1 cellular context compared by ENCODE assay signal in the genomic region with DNA sequence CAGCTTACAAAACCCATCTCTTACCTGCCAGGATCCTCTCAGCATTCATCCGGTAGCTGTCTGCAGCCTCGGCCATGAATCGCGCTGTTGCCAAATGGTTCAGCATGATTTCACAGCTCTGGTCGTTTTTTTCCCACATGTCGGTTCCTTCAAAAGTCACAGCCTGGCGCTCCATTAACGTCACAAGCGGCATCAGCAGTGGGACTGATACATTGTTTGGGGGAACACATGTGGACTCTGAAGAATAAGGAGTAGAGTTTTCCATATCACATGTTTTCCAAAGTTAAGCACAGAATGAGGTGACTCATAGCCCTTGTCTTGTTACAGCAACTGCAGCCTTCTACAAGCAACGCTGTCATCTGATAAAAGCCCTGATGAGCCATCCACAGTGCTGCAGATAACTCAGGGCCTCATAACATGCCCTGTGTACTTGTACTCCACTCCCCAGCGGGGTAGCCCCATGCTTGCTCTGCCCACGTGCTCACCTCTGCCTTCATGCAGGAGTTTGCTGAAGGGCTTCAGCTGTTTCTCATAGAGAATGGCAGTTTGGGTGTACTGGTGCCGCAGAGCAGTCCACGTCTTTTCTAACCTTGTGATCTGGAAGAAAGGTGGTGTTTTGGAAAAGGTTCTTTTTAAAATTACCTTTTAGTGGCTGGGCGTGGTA.
TF ChIP-seq lines count a peak whose summit lies in the region.

No MANE protein-coding gene starts in this region.

TF ChIP-seq in K562, 482 proteins besides CTCF, POLR2A, EP300 and RAD21 (continued from another document and continues in another):
- TF ChIP-seq TCF15 (CRISPR knock-in tag; IDR thresholded peaks at IDR 0.05) (peak; percentile 44; the same call in 1 of the 2 replicates), TRIM24 (IDR thresholded peaks at IDR 0.05) (peak; percentile 86 to 92), RBFOX2 (IDR thresholded peaks at IDR 0.05; ENCODE audit: low read depth, low read length) (peak; percentile 41), CCNT2 (IDR thresholded peaks at IDR 0.05; ENCODE audit: borderline replicate concordance, extremely low read depth, insufficient read length, low read depth, low read length) (peak; percentile 72), MTA3 (IDR thresholded peaks at IDR 0.05; ENCODE audit: borderline replicate concordance) (peak; percentile 95), TCF3 (CRISPR knock-in tag; IDR thresholded peaks at IDR 0.05) (peak; percentile 90), BCOR (IDR thresholded peaks at IDR 0.05) (peak; percentile 73), MAZ (CRISPR knock-in tag; conservative IDR thresholded peaks at IDR 0.05 in 1 of 2, IDR thresholded peaks at IDR 0.05 in 1 of 2) (peak; percentile 49 to 58; a peak in 2 of 4 replicates), DPF2 (IDR thresholded peaks at IDR 0.05) (peak; percentile 99), CBFA2T3 (IDR thresholded peaks at IDR 0.05) (peak; percentile 96), SMARCE1 (IDR thresholded peaks at IDR 0.05) (peak; percentile 99), LCOR (CRISPR knock-in tag; IDR thresholded peaks at IDR 0.05) (peak; percentile 56; the same call in 1 of the 2 replicates), ZBTB33 (CRISPR knock-in tag; IDR thresholded peaks at IDR 0.05) (peak; percentile 77), PHF20 (IDR thresholded peaks at IDR 0.05; ENCODE audit: partially characterized antibody) (peak; percentile 26), SMAD4 (CRISPR knock-in tag; conservative IDR thresholded peaks at IDR 0.05) (peak; percentile 70), CSDE1 (IDR thresholded peaks at IDR 0.05) (no peak), SMAD1 (IDR thresholded peaks at IDR 0.05; ENCODE audit: low read depth, low read length, partially characterized antibody) (no peak), ETV5 (CRISPR knock-in tag; IDR thresholded peaks at IDR 0.05; ENCODE audit: low read depth) (no peak), HDAC8 (tag; IDR thresholded peaks at IDR 0.05) (0 out of 2 replicates have a peak, but pooled peaks have one; percentile 54), ZFP36 (IDR thresholded peaks at IDR 0.05; ENCODE audit: low read depth, low read length, partially characterized antibody) (peak; percentile 25), RCOR1 (IDR thresholded peaks at IDR 0.05; ENCODE audit: borderline replicate concordance in 1 of 2, low read depth in 2 of 2, low read length in 2 of 2) (peak; percentile 36 to 85; a peak in 2 of 4 replicates), GATA2 (CRISPR knock-in tag; IDR thresholded peaks at IDR 0.05) (peak; percentile 88), MCM3 (IDR thresholded peaks at IDR 0.05) (no peak), NFIC (IDR thresholded peaks at IDR 0.05) (peak; percentile 79), ZNF431 (CRISPR knock-in tag; IDR thresholded peaks at IDR 0.05) (peak; percentile 54; the same call in 1 of the 2 replicates), MAX (CRISPR knock-in tag; IDR thresholded peaks at IDR 0.05) (peak; percentile 98), RNF2 (IDR thresholded peaks at IDR 0.05) (peak; percentile 93), POLR2B (IDR thresholded peaks at IDR 0.05; ENCODE audit: low read depth, partially characterized antibody) (peak; percentile 45), CBX3 (IDR thresholded peaks at IDR 0.05; ENCODE audit: borderline replicate concordance in 1 of 2, low read length in 2 of 2) (peak in 1 of 2 experiments; percentile 96; a peak in 2 of 3 replicates), ZKSCAN1 (IDR thresholded peaks at IDR 0.05; ENCODE audit: low read depth, low read length) (peak; percentile 48; the same call in 1 of the 2 replicates), MCM5 (IDR thresholded peaks at IDR 0.05; ENCODE audit: low read depth) (no peak), FOSL1 (tag; conservative IDR thresholded peaks at IDR 0.05) (peak; percentile 100), FOS (IDR thresholded peaks at IDR 0.05; ENCODE audit: extremely low read depth, insufficient read length) (peak; percentile 77), YY1 (IDR thresholded peaks at IDR 0.05; ENCODE audit: borderline replicate concordance in 1 of 3, control insufficient read depth in 1 of 3, extremely low read depth in 1 of 3, insufficient read depth in 3 of 3, insufficient read length in 1 of 3, insufficient replicate concordance in 2 of 3, low read depth in 1 of 3, low read length in 2 of 3) (peak in 1 of 3 experiments; percentile 51)
- TF ChIP-seq, protein P1, sequence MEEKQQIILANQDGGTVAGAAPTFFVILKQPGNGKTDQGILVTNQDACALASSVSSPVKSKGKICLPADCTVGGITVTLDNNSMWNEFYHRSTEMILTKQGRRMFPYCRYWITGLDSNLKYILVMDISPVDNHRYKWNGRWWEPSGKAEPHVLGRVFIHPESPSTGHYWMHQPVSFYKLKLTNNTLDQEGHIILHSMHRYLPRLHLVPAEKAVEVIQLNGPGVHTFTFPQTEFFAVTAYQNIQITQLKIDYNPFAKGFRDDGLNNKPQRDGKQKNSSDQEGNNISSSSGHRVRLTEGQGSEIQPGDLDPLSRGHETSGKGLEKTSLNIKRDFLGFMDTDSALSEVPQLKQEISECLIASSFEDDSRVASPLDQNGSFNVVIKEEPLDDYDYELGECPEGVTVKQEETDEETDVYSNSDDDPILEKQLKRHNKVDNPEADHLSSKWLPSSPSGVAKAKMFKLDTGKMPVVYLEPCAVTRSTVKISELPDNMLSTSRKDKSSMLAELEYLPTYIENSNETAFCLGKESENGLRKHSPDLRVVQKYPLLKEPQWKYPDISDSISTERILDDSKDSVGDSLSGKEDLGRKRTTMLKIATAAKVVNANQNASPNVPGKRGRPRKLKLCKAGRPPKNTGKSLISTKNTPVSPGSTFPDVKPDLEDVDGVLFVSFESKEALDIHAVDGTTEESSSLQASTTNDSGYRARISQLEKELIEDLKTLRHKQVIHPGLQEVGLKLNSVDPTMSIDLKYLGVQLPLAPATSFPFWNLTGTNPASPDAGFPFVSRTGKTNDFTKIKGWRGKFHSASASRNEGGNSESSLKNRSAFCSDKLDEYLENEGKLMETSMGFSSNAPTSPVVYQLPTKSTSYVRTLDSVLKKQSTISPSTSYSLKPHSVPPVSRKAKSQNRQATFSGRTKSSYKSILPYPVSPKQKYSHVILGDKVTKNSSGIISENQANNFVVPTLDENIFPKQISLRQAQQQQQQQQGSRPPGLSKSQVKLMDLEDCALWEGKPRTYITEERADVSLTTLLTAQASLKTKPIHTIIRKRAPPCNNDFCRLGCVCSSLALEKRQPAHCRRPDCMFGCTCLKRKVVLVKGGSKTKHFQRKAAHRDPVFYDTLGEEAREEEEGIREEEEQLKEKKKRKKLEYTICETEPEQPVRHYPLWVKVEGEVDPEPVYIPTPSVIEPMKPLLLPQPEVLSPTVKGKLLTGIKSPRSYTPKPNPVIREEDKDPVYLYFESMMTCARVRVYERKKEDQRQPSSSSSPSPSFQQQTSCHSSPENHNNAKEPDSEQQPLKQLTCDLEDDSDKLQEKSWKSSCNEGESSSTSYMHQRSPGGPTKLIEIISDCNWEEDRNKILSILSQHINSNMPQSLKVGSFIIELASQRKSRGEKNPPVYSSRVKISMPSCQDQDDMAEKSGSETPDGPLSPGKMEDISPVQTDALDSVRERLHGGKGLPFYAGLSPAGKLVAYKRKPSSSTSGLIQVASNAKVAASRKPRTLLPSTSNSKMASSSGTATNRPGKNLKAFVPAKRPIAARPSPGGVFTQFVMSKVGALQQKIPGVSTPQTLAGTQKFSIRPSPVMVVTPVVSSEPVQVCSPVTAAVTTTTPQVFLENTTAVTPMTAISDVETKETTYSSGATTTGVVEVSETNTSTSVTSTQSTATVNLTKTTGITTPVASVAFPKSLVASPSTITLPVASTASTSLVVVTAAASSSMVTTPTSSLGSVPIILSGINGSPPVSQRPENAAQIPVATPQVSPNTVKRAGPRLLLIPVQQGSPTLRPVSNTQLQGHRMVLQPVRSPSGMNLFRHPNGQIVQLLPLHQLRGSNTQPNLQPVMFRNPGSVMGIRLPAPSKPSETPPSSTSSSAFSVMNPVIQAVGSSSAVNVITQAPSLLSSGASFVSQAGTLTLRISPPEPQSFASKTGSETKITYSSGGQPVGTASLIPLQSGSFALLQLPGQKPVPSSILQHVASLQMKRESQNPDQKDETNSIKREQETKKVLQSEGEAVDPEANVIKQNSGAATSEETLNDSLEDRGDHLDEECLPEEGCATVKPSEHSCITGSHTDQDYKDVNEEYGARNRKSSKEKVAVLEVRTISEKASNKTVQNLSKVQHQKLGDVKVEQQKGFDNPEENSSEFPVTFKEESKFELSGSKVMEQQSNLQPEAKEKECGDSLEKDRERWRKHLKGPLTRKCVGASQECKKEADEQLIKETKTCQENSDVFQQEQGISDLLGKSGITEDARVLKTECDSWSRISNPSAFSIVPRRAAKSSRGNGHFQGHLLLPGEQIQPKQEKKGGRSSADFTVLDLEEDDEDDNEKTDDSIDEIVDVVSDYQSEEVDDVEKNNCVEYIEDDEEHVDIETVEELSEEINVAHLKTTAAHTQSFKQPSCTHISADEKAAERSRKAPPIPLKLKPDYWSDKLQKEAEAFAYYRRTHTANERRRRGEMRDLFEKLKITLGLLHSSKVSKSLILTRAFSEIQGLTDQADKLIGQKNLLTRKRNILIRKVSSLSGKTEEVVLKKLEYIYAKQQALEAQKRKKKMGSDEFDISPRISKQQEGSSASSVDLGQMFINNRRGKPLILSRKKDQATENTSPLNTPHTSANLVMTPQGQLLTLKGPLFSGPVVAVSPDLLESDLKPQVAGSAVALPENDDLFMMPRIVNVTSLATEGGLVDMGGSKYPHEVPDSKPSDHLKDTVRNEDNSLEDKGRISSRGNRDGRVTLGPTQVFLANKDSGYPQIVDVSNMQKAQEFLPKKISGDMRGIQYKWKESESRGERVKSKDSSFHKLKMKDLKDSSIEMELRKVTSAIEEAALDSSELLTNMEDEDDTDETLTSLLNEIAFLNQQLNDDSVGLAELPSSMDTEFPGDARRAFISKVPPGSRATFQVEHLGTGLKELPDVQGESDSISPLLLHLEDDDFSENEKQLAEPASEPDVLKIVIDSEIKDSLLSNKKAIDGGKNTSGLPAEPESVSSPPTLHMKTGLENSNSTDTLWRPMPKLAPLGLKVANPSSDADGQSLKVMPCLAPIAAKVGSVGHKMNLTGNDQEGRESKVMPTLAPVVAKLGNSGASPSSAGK (IDR thresholded peaks at IDR 0.05): peak; percentile 97
- TF ChIP-seq, protein P2, sequence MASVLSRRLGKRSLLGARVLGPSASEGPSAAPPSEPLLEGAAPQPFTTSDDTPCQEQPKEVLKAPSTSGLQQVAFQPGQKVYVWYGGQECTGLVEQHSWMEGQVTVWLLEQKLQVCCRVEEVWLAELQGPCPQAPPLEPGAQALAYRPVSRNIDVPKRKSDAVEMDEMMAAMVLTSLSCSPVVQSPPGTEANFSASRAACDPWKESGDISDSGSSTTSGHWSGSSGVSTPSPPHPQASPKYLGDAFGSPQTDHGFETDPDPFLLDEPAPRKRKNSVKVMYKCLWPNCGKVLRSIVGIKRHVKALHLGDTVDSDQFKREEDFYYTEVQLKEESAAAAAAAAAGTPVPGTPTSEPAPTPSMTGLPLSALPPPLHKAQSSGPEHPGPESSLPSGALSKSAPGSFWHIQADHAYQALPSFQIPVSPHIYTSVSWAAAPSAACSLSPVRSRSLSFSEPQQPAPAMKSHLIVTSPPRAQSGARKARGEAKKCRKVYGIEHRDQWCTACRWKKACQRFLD (CRISPR knock-in tag; IDR thresholded peaks at IDR 0.05): peak; percentile 71; the same call in 1 of the 2 replicates
- TF ChIP-seq, protein P3, sequence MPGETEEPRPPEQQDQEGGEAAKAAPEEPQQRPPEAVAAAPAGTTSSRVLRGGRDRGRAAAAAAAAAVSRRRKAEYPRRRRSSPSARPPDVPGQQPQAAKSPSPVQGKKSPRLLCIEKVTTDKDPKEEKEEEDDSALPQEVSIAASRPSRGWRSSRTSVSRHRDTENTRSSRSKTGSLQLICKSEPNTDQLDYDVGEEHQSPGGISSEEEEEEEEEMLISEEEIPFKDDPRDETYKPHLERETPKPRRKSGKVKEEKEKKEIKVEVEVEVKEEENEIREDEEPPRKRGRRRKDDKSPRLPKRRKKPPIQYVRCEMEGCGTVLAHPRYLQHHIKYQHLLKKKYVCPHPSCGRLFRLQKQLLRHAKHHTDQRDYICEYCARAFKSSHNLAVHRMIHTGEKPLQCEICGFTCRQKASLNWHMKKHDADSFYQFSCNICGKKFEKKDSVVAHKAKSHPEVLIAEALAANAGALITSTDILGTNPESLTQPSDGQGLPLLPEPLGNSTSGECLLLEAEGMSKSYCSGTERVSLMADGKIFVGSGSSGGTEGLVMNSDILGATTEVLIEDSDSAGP (CRISPR knock-in tag; IDR thresholded peaks at IDR 0.05): no peak
- TF ChIP-seq, protein P4, sequence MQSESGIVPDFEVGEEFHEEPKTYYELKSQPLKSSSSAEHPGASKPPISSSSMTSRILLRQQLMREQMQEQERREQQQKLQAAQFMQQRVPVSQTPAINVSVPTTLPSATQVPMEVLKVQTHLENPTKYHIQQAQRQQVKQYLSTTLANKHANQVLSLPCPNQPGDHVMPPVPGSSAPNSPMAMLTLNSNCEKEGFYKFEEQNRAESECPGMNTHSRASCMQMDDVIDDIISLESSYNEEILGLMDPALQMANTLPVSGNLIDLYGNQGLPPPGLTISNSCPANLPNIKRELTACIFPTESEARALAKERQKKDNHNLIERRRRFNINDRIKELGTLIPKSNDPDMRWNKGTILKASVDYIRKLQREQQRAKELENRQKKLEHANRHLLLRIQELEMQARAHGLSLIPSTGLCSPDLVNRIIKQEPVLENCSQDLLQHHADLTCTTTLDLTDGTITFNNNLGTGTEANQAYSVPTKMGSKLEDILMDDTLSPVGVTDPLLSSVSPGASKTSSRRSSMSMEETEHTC (IDR thresholded peaks at IDR 0.05): peak; percentile 61; the same call in 1 of the 2 replicates
- TF ChIP-seq, protein P5, sequence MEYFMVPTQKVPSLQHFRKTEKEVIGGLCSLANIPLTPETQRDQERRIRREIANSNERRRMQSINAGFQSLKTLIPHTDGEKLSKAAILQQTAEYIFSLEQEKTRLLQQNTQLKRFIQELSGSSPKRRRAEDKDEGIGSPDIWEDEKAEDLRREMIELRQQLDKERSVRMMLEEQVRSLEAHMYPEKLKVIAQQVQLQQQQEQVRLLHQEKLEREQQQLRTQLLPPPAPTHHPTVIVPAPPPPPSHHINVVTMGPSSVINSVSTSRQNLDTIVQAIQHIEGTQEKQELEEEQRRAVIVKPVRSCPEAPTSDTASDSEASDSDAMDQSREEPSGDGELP (CRISPR knock-in tag; IDR thresholded peaks at IDR 0.05; ENCODE audit: borderline replicate concordance): peak; percentile 93
